17 cellular contexts compared by ENCODE assay signal in the genomic region with DNA sequence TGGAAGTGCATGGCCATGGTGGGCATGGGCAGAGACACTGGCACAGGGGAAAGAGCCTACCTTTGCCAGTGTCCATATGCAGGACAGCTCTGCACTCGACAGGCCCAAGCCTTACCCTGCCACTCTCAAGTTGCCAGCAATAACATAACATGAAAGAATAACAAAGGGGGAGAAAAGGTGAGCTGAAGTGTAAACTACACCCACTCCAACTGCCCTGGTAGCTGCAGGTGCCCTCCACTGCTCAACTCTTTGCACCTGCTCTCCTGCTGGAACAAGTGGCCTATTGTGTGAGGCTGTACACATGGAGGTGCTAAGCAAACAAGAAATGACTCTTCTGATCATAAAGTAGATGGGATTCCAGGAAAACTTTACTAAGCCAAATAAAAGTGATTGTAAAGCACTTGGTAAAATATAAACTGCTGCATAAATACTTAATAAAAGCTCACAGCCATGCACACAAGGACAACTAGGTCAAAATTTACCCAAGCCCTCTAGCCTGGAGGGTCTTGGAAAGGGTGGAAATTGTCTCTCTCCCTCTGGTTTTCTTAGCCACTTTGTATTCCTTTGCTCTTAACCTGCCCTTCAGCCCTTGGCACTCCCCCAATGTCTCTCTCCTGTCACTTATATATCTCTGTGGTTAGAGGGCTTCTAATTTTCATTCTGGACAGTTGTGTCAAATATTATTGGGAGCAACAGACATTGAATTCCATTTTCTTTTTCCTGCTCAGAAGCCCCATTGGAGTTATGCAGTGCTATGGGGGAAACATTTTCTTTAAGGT.
DNase-seq lines count a peak whose midpoint lies in the region; ATAC-seq and TF ChIP-seq lines count a peak whose summit lies in the region.
"Had no signal": no experiment of that assay in that cellular context is flagged by ENCODE, and none has a peak within 500 bp of the region (broad histone marks: within the 10 kb centered on the region; RNA-seq: fewer than 3 reads in every experiment).

No MANE protein-coding gene starts in this region.

- peak; percentile 17 for ATAC-seq in aorta (ENCODE audit: low FRiP score)
- ATAC-seq in GM21423 (IDR thresholded peaks at IDR 0.05; ENCODE audit: unreplicated experiment): no peak
- ATAC-seq: activated T-cell treated with anti-CD3 and anti-CD28 coated beads, Interleukin-2, amount 50 U/mL, for 4 hours; Right ventricle myocardium inferior had no signal

- H3K27me3 ChIP-seq in hepatocyte: no peaks in the 10 kb centered on the region
- H3K27me3 ChIP-seq in aorta (ENCODE audit: control insufficient read depth in 1 of 2, insufficient read depth in 2 of 2, low read length in 1 of 2): no peaks in the 10 kb centered on the region

- no peaks in the 10 kb centered on the region for H4K20me1 ChIP-seq in hepatocyte (ENCODE audit: insufficient read depth, poor library complexity, severe bottlenecking)

- no peak for TF ChIP-seq CTCF in hepatocyte (IDR thresholded peaks at IDR 0.05; ENCODE audit: poor library complexity)

- H3K27ac ChIP-seq in hepatocyte: peak overlapping the region; percentile 80
- H3K27ac ChIP-seq in aorta (ENCODE audit: low read depth in 1 of 2, low read length in 2 of 2): no peak overlapping the region
- H3K27ac ChIP-seq: 22Rv1 had no signal

- H3K4me3 ChIP-seq in hepatocyte (no peak overlapping the region), aorta (ENCODE audit: low read length in 2 of 2) (no peak overlapping the region)

- H2AFZ ChIP-seq in hepatocyte: no peak overlapping the region

- no peaks in the 10 kb centered on the region for H3K9me2 ChIP-seq in hepatocyte (replicated peaks; ENCODE audit: insufficient read depth)

- no peaks in the 10 kb centered on the region for H3K79me2 ChIP-seq in hepatocyte

- 67% methylated on average over 1 of the region's 1 CpG for WGBS in hepatocyte (ENCODE audit: low lambda C conversion rate, missing lambda C conversion rate)
- WGBS in aorta, 2 donors: 54 to 82% methylated on average over 1 of the region's 1 CpG

- H3K4me2 ChIP-seq in hepatocyte: no peak overlapping the region

- H3K4me1 ChIP-seq in hepatocyte (ENCODE audit: insufficient read depth) (peaks cover 8% of the 10 kb centered on the region), aorta (ENCODE audit: control insufficient read depth in 1 of 2, insufficient read depth in 2 of 2, low read length in 2 of 2) (no peaks in the 10 kb centered on the region)

- H3K9me3 ChIP-seq in hepatocyte (ENCODE audit: low read depth) (no peaks in the 10 kb centered on the region), aorta (ENCODE audit: control insufficient read depth, low read length) (no peaks in the 10 kb centered on the region)

- peak; percentile 9 to 58 for DNase-seq in NCI-H2081 (lab: John Stamatoyannopoulos, UW)
- DNase-seq in NCI-H2081 treated with DMSO at 0.1 percent for 48 hours (lab: John Stamatoyannopoulos, UW): no peak
- DNase-seq in NCI-H510A treated with DMSO at 0.1 percent for 48 hours (lab: John Stamatoyannopoulos, UW): peak; percentile 85
- no peak for DNase-seq in hepatocyte (ENCODE audit: low spot score)
- no peak for DNase-seq in aorta
- DNase-seq in NOMO-1 treated with dmso at 0.1 percent for 144 hours (lab: John Stamatoyannopoulos, UW; ENCODE audit: unreplicated experiment): no peak
- DNase-seq in activated naive CD4-positive, alpha-beta T cell treated with Interleukin-2 at 50 U/mL for 16 hours: no peak
- DNase-seq: activated CD4-positive, alpha-beta T cell treated with anti-CD3 and anti-CD28 coated beads for 4 hours; activated naive CD8-positive, alpha-beta T cell treated with anti-CD3 and anti-CD28 coated beads, Interleukin-2, amount 10 ng/mL, durations not matched to agents 7 days and 5 days; activated T-cell treated with anti-CD3 and anti-CD28 coated beads, Interleukin-2, amount 50 U/mL, for 4 hours; C1 segment of cervical spinal cord; central memory CD4-positive, alpha-beta T cell; GF-D8; T-helper 9 cell had no signal

- intact Hi-C loops in aorta (cut with DNase I): loop anchor here in 1 of 2 donors (10.0 kb wide), 3 partner anchors 632 to 702 kb away; no protein-coding TSS in a partner anchor

- H3K36me3 ChIP-seq in hepatocyte (replicated peaks; ENCODE audit: insufficient read depth, low read depth): no peaks in the 10 kb centered on the region
- no peaks in the 10 kb centered on the region for H3K36me3 ChIP-seq in aorta (ENCODE audit: control insufficient read depth in 1 of 2, insufficient read depth in 2 of 2, low read length in 1 of 2)

Comparison
In these comparisons a context has a peak if more than half of its experiments do, and no peak if none do; other contexts are left out.
1. DNase-seq: peak in NCI-H2081 (2 of 2) and NCI-H510A treated with DMSO at 0.1 percent for 48 hours (single experiment); none in NCI-H2081 treated with DMSO at 0.1 percent for 48 hours (single experiment), hepatocyte (single experiment), aorta (0 of 2), NOMO-1 treated with dmso at 0.1 percent for 144 hours (single experiment) and activated naive CD4-positive, alpha-beta T cell treated with Interleukin-2 at 50 U/mL for 16 hours (single experiment).